8 cellular contexts compared by ENCODE assay signal in the genomic region with DNA sequence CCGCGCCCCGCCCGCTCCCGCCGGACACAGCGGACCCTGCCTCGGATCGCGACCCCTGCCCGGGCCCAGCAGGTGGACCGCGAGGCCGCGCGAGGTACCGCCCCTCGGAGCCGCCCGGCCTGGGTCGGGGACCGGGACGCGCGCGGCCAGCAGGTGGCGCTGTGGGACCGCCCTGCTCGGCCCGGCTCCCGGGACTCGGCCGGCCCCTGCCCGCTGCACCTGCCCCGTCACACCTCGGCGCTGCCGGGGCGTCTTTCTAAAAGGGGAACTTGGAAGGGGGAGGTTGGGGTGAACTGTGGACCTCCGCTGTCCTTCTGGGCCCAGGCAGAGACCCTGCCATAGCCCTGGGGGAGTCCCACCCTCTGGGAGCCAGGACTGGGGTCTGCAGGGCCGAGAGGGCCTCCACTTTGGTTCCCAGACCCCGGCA. TPM values are rescaled to one million over a fixed set of nuclear protein-coding genes. Genes with fewer than 3 reads are reported as not detected.
A peak's percentile ranks its signal among the peaks of the same experiment; 100 is the strongest.
DNase-seq lines count a peak whose midpoint lies in the region; ATAC-seq lines count a peak whose summit lies in the region.

No MANE protein-coding gene starts in this region.

- intact Hi-C loops in naive thymus-derived CD4-positive, alpha-beta T cell (cut with micrococcal nuclease): loop anchor here (1.0 to 5.0 kb wide), 3 partner anchors 64 to 278 kb away; no protein-coding TSS in a partner anchor

- CTCF ChIA-PET in activated CD4-positive, alpha-beta T cell treated with anti-CD3 and anti-CD28 coated beads, Interleukin-2, amount 10 ng/mL, durations not matched to agents 7 days and 5 days (lab: Charles Lee): interaction anchor here (2.0 to 3.0 kb wide), 2 partner anchors 101 to 162 kb away, joined by 8 to 26 read pairs; no protein-coding TSS in a partner anchor
- CTCF ChIA-PET in naive thymus-derived CD4-positive, alpha-beta T cell (lab: Charles Lee): interaction anchor here (0.8 to 3.3 kb wide), 5 partner anchors 53 to 162 kb away, joined by 3 to 45 read pairs (median 8); a partner anchor contains a TSS

- no peaks in the 10 kb centered on the region for H3K9me3 ChIP-seq in MG63
- no peaks in the 10 kb centered on the region for H3K9me3 ChIP-seq in naive thymus-derived CD4-positive, alpha-beta T cell (ENCODE audit: control insufficient read depth in 2 of 3, low read length in 3 of 3)

- H3K36me3 ChIP-seq in MG63: no peaks in the 10 kb centered on the region
- H3K36me3 ChIP-seq in naive thymus-derived CD4-positive, alpha-beta T cell (ENCODE audit: control insufficient read depth in 2 of 3, insufficient read depth in 3 of 3, low read length in 3 of 3): peaks cover 0 to 3% (median 0%) of the 10 kb centered on the region in 3 experiments

- H3K9me3 Mint-ChIP-seq in activated CD4-positive, alpha-beta T cell treated with anti-CD3 and anti-CD28 coated beads, Interleukin-2, amount 10 ng/mL, durations not matched to agents 7 days and 5 days: no peaks in the 10 kb centered on the region
- H3K9me3 Mint-ChIP-seq in naive thymus-derived CD4-positive, alpha-beta T cell: peaks cover 0 to 3% (median 0%) of the 10 kb centered on the region in 11 donors

- H3K27me3 Mint-ChIP-seq in activated CD4-positive, alpha-beta T cell treated with anti-CD3 and anti-CD28 coated beads, Interleukin-2, amount 10 ng/mL, durations not matched to agents 7 days and 5 days: no peaks in the 10 kb centered on the region
- H3K27me3 Mint-ChIP-seq in naive thymus-derived CD4-positive, alpha-beta T cell: no peaks in the 10 kb centered on the region

- H3K4me3 ChIP-seq in MG63: no peak overlapping the region
- H3K4me3 ChIP-seq in naive thymus-derived CD4-positive, alpha-beta T cell (ENCODE audit: low read length): no peak overlapping the region

- H3K27ac Mint-ChIP-seq in activated CD4-positive, alpha-beta T cell treated with anti-CD3 and anti-CD28 coated beads, Interleukin-2, amount 10 ng/mL, durations not matched to agents 7 days and 5 days: no peak overlapping the region
- peak overlapping the region in 3 of 9 donors; percentile 48 to 88 (median 87) for H3K27ac Mint-ChIP-seq in naive thymus-derived CD4-positive, alpha-beta T cell

- ATAC-seq in naive thymus-derived CD4-positive, alpha-beta T cell: peak; percentile 67
- no peak for ATAC-seq in GM21390 (IDR thresholded peaks at IDR 0.05; ENCODE audit: unreplicated experiment)

- H3K36me3 Mint-ChIP-seq in activated CD4-positive, alpha-beta T cell treated with anti-CD3 and anti-CD28 coated beads, Interleukin-2, amount 10 ng/mL, durations not matched to agents 7 days and 5 days (ENCODE audit: low read depth): peaks cover 6% of the 10 kb centered on the region
- H3K36me3 Mint-ChIP-seq in naive thymus-derived CD4-positive, alpha-beta T cell: peaks cover 0 to 16% (median 0%) of the 10 kb centered on the region in 5 donors

- no peaks in the 10 kb centered on the region for H3K27me3 ChIP-seq in MG63
- H3K27me3 ChIP-seq in naive thymus-derived CD4-positive, alpha-beta T cell (ENCODE audit: control insufficient read depth in 2 of 2, insufficient read depth in 2 of 2, low read length in 2 of 2): no peaks in the 10 kb centered on the region

- POLR2A ChIA-PET in activated CD4-positive, alpha-beta T cell treated with anti-CD3 and anti-CD28 coated beads, Interleukin-2, amount 10 ng/mL, durations not matched to agents 7 days and 5 days (lab: Charles Lee): no interaction called here
- POLR2A ChIA-PET in naive thymus-derived CD4-positive, alpha-beta T cell (lab: Charles Lee): interaction anchor here (1.3 to 4.7 kb wide), 2 partner anchors 10 to 32 kb away, joined by 3 to 27 read pairs; a partner anchor contains a TSS

- H3K4me1 Mint-ChIP-seq in activated CD4-positive, alpha-beta T cell treated with anti-CD3 and anti-CD28 coated beads, Interleukin-2, amount 10 ng/mL, durations not matched to agents 7 days and 5 days: peaks cover 54% of the 10 kb centered on the region
- peaks cover 28 to 58% (median 49%) of the 10 kb centered on the region in 7 donors for H3K4me1 Mint-ChIP-seq in naive thymus-derived CD4-positive, alpha-beta T cell

- H3K27ac ChIP-seq in naive thymus-derived CD4-positive, alpha-beta T cell (ENCODE audit: low read depth, low read length): peak overlapping the region; percentile 63

- H3K4me3 Mint-ChIP-seq in activated CD4-positive, alpha-beta T cell treated with anti-CD3 and anti-CD28 coated beads, Interleukin-2, amount 10 ng/mL, durations not matched to agents 7 days and 5 days: no peak overlapping the region
- H3K4me3 Mint-ChIP-seq in naive thymus-derived CD4-positive, alpha-beta T cell: peak overlapping the region in 5 of 10 donors; percentile 14 to 83 (median 61)

- DNase-seq in NCI-H524 (lab: John Stamatoyannopoulos, UW) (peak; percentile 18 to 47), NCI-H524 treated with DMSO at 0.1 percent for 48 hours (lab: John Stamatoyannopoulos, UW) (no peak), MG63 (peak; percentile 42)
- DNase-seq in activated CD4-positive, alpha-beta T cell treated with anti-CD3 and anti-CD28 coated beads, Interleukin-2, amount 10 ng/mL, durations not matched to agents 7 days and 5 days: peak; percentile 73
- DNase-seq in effector CD4-positive, alpha-beta T cell: peak; percentile 73
- peak; percentile 60 to 93 (median 74) for DNase-seq in naive thymus-derived CD4-positive, alpha-beta T cell
- DNase-seq in stimulated activated naive CD4-positive, alpha-beta T cell treated with Interleukin-2 at 50 U/mL for 16 hours (lab: John Stamatoyannopoulos, UW): peak; percentile 58

- peaks cover 17 to 38% of the 10 kb centered on the region in 2 donors for H3K4me1 ChIP-seq in naive thymus-derived CD4-positive, alpha-beta T cell (ENCODE audit: control insufficient read depth in 2 of 2, insufficient read depth in 2 of 2, low read length in 2 of 2)

RNA-seq across cellular contexts. Expression of a gene that starts 11.1 kb away (rescaled TPM):
- total RNA-seq in MG63 (2014; rRNA removed; shearing (Covaris generic); ENCODE audit: low replicate concordance): 41.8 and 71.8 TPM in 2 replicates
- total RNA-seq in activated CD4-positive, alpha-beta T cell treated with anti-CD3 and anti-CD28 coated beads, Interleukin-2, amount 10 ng/mL, durations not matched to agents 7 days and 5 days: 10 to 100 TPM; 42.4 to 47.9 TPM
- 10 to 100 TPM; 19.7 to 80.9 (median 28.5) TPM for total RNA-seq in naive thymus-derived CD4-positive, alpha-beta T cell
- polyA plus RNA-seq in naive thymus-derived CD4-positive, alpha-beta T cell: 10 to 100 TPM; 37.3 to 39.1 TPM

RNA-seq across cellular contexts. Expression of a gene that starts 11.3 kb away (rescaled TPM):
- total RNA-seq in MG63 (2014; rRNA removed; shearing (Covaris generic); ENCODE audit: low replicate concordance): 14.1 and 34.2 TPM in 2 replicates
- 10 to 100 TPM; 21.4 to 28.5 TPM for total RNA-seq in activated CD4-positive, alpha-beta T cell treated with anti-CD3 and anti-CD28 coated beads, Interleukin-2, amount 10 ng/mL, durations not matched to agents 7 days and 5 days
- total RNA-seq in naive thymus-derived CD4-positive, alpha-beta T cell: 10 to 100 TPM; 16.2 to 22.4 (median 19.5) TPM
- 10 to 100 TPM; 10.4 to 21.2 TPM for polyA plus RNA-seq in naive thymus-derived CD4-positive, alpha-beta T cell

RNA-seq across cellular contexts. Expression of a gene that starts 31.0 kb away (rescaled TPM):
- total RNA-seq in MG63 (2014; rRNA removed; shearing (Covaris generic); ENCODE audit: low replicate concordance): 29.3 and 37.1 TPM in 2 replicates
- 10 to 100 TPM; 39.7 to 44.7 TPM for total RNA-seq in activated CD4-positive, alpha-beta T cell treated with anti-CD3 and anti-CD28 coated beads, Interleukin-2, amount 10 ng/mL, durations not matched to agents 7 days and 5 days
- 100 to 1,000 TPM in 2 of 5 experiments, 10 to 100 TPM in 3; 44.4 to 164 (median 78.3) TPM for total RNA-seq in naive thymus-derived CD4-positive, alpha-beta T cell
- 10 to 100 TPM; 21.3 to 38.8 TPM for polyA plus RNA-seq in naive thymus-derived CD4-positive, alpha-beta T cell
